9 cellular contexts compared by ENCODE assay signal in genomic region chr12:7310070-7310469, GRCh38. TPM values are rescaled to one million over a fixed set of nuclear protein-coding genes. Genes with fewer than 3 reads are reported as not detected.
"Had no signal": no experiment of that assay in that cellular context is flagged by ENCODE, and none has a peak within 500 bp of the region (broad histone marks: within the 10 kb centered on the region; RNA-seq: fewer than 3 reads in every experiment).

No MANE protein-coding gene starts in this region.

- H3K4me3 ChIP-seq: GM12878 had no signal

- FAIRE-seq: G401.6, GM12878, GM12891, GM12892, GM18507, GM19239 had no signal

- DNase-seq: GDM1, GF-D8 had no signal

- ATAC-seq: GM12878 had no signal

RNA-seq across cellular contexts. Expression of gene ACSM4, which starts 6.2 kb away (rescaled TPM):
- total RNA-seq: G401, GM12878 had no signal
- polyA plus RNA-seq: GM12878 had no signal
